ENCODE assay signal across 8 cellular contexts in genomic region chr7:137454169-137455166, GRCh38.
DNase-seq lines count a peak whose midpoint lies in the region; ATAC-seq and TF ChIP-seq lines count a peak whose summit lies in the region.

No MANE protein-coding gene starts in this region.

- H3K4me3 ChIP-seq in esophagus squamous epithelium: no peak overlapping the region

- H3K36me3 ChIP-seq in esophagus squamous epithelium: no peaks in the 10 kb centered on the region

- H3K9me3 Mint-ChIP-seq in neural crest cell: peaks cover 4% of the 10 kb centered on the region

- WGBS in esophagus squamous epithelium, 2 donors: 15 to 16% methylated on average over 14 of the region's 14 CpGs

- intact Hi-C loops in esophagus squamous epithelium (cut with DNase I): no loop called here

- TF ChIP-seq POLR2A in esophagus squamous epithelium (IDR thresholded peaks at IDR 0.05): no peak

- H3K4me1 ChIP-seq in esophagus squamous epithelium: peaks cover 0 to 12% (median 0%) of the 10 kb centered on the region in 3 donors

- no peaks in the 10 kb centered on the region for H3K9me3 ChIP-seq in esophagus squamous epithelium

- TF ChIP-seq CTCF in esophagus squamous epithelium (IDR thresholded peaks at IDR 0.05) (peak in 5 of 6 experiments; percentile 38 to 72 (median 64)), neural crest cell (conservative IDR thresholded peaks at IDR 0.05) (peak; percentile 84)

- no peaks in the 10 kb centered on the region for H3K36me3 Mint-ChIP-seq in neural crest cell (ENCODE audit: low read depth)

- peaks cover 27% of the 10 kb centered on the region for H3K4me1 Mint-ChIP-seq in neural crest cell

- no peaks in the 10 kb centered on the region for H3K27me3 ChIP-seq in esophagus squamous epithelium

- no peak overlapping the region for H3K27ac Mint-ChIP-seq in neural crest cell (ENCODE audit: unreplicated experiment)

- peak; percentile 83 for ATAC-seq in GM21529 (IDR thresholded peaks at IDR 0.05; ENCODE audit: unreplicated experiment)

- H3K4me3 Mint-ChIP-seq in neural crest cell: no peak overlapping the region

- peak; percentile 2 for DNase-seq in DMS153 (lab: John Stamatoyannopoulos, UW)
- peak; percentile 73 to 74 for DNase-seq in Kasumi-1 (lab: John Stamatoyannopoulos, UW)
- peak; percentile 57 for DNase-seq in RPMI7951 (ENCODE audit: low read depth)
- DNase-seq in esophagus squamous epithelium (lab: John Stamatoyannopoulos, UW): no peak
- no peak for DNase-seq in neural crest cell (ENCODE audit: low read depth, low spot score)
- no peak for DNase-seq in activated CD8-positive, alpha-beta memory T cell treated with anti-CD3 and anti-CD28 coated beads, Interleukin-2, amount 50 U/mL, for 4 hours
- DNase-seq in GOT3 (lab: John Stamatoyannopoulos, UW): no peak

- no peaks in the 10 kb centered on the region for H3K27me3 Mint-ChIP-seq in neural crest cell (ENCODE audit: low read depth)

- H3K27ac ChIP-seq in esophagus squamous epithelium: peak overlapping the region in 2 of 4 donors; percentile 42 to 60

Comparison
In these comparisons a context has a peak if more than half of its experiments do, and no peak if none do; other contexts are left out.
1. DNase-seq: peak in DMS153 (single experiment), Kasumi-1 (2 of 2) and RPMI7951 (single experiment); none in esophagus squamous epithelium (single experiment), neural crest cell (single experiment), activated CD8-positive, alpha-beta memory T cell treated with anti-CD3 and anti-CD28 coated beads, Interleukin-2, amount 50 U/mL, for 4 hours (single experiment) and GOT3 (single experiment).